ENCODE assay signal across 11 cellular contexts in genomic region chr2:113200236-113200635, GRCh38. TPM values are rescaled to one million over a fixed set of nuclear protein-coding genes. Genes with fewer than 3 reads are reported as not detected.
DNase-seq lines count a peak whose midpoint lies in the region; ATAC-seq and TF ChIP-seq lines count a peak whose summit lies in the region.
"Had no signal": no experiment of that assay in that cellular context is flagged by ENCODE, and none has a peak within 500 bp of the region (broad histone marks: within the 10 kb centered on the region; RNA-seq: fewer than 3 reads in every experiment).

No MANE protein-coding gene starts in this region.

- H3K27me3 Mint-ChIP-seq in neural progenitor cell (ENCODE audit: insufficient read depth, low read depth): peaks cover 16% of the 10 kb centered on the region
- H3K27me3 Mint-ChIP-seq: activated CD4-positive, alpha-beta memory T cell treated with anti-CD3 and anti-CD28 coated beads, Interleukin-2, amount 10 ng/mL, durations not matched to agents 7 days and 5 days had no signal

- H2AFZ ChIP-seq in Loucy (ENCODE audit: low read length) (no peak overlapping the region), mammary epithelial cell (ENCODE audit: low read depth, low read length) (no peak overlapping the region), neural progenitor cell (replicated peaks) (no peak overlapping the region)

- H3K79me2 ChIP-seq in Loucy (ENCODE audit: insufficient read depth, low read length) (no peaks in the 10 kb centered on the region), mammary epithelial cell (ENCODE audit: insufficient read depth, low read length) (peaks cover 26% of the 10 kb centered on the region), neural progenitor cell (ENCODE audit: low read depth) (no peaks in the 10 kb centered on the region)

- no peaks in the 10 kb centered on the region for H3F3A ChIP-seq in Loucy (ENCODE audit: low read depth)
- H3F3A ChIP-seq in neural progenitor cell (ENCODE audit: low read depth): no peaks in the 10 kb centered on the region

- intact Hi-C loops in mammary epithelial cell (cut with micrococcal nuclease): loop anchor here (5.0 kb wide), 1 partner anchor 192 kb away; no protein-coding TSS in a partner anchor

- peak overlapping the region; percentile 53 for H3K27ac ChIP-seq in mammary epithelial cell (ENCODE audit: insufficient read depth, low read depth, low read length)
- H3K27ac ChIP-seq in neural progenitor cell: no peak overlapping the region
- H3K27ac ChIP-seq in gastroesophageal sphincter: no peak overlapping the region

- H3K4me2 ChIP-seq in Loucy (ENCODE audit: low read depth, low read length, poor library complexity, severe bottlenecking): no peak overlapping the region
- peak overlapping the region; percentile 1 for H3K4me2 ChIP-seq in mammary epithelial cell (ENCODE audit: insufficient read depth, low read depth, low read length)
- H3K4me2 ChIP-seq in neural progenitor cell: no peak overlapping the region

- in situ Hi-C loops in mammary epithelial cell (cut with MboI; ENCODE audit: low sequenced_read_pairs in 2 of 2): loop anchor here in 1 of 2 donors (5.0 kb wide), 1 partner anchor 172 kb away; no protein-coding TSS in a partner anchor

- H3K4me1 Mint-ChIP-seq in neural progenitor cell: peaks cover 26% of the 10 kb centered on the region

- no peak for TF ChIP-seq EP300 in gastroesophageal sphincter (IDR thresholded peaks at IDR 0.05)

- H4K20me1 ChIP-seq in Loucy (ENCODE audit: insufficient read depth, low read length, poor library complexity, severe bottlenecking): no peaks in the 10 kb centered on the region
- H4K20me1 ChIP-seq in mammary epithelial cell (ENCODE audit: insufficient read depth, low read length): no peaks in the 10 kb centered on the region
- no peaks in the 10 kb centered on the region for H4K20me1 ChIP-seq in neural progenitor cell (ENCODE audit: low read depth)

- no peak for TF ChIP-seq POLR2A in gastroesophageal sphincter (IDR thresholded peaks at IDR 0.05)

- no peaks in the 10 kb centered on the region for H3K9me2 ChIP-seq in Loucy (replicated peaks; ENCODE audit: low read depth, low read length)

- H3K4me3 Mint-ChIP-seq in neural progenitor cell: peak overlapping the region; percentile 63
- H3K4me3 Mint-ChIP-seq: activated CD4-positive, alpha-beta memory T cell treated with anti-CD3 and anti-CD28 coated beads, Interleukin-2, amount 10 ng/mL, durations not matched to agents 7 days and 5 days had no signal

- dilution Hi-C loops in mammary epithelial cell (cut with HindIII; ENCODE audit: low sequenced_read_pairs): loop anchor here (5.0 kb wide), 1 partner anchor 63 kb away; no protein-coding TSS in a partner anchor

- H3K27ac Mint-ChIP-seq in neural progenitor cell: no peak overlapping the region
- H3K27ac Mint-ChIP-seq: activated CD4-positive, alpha-beta memory T cell treated with anti-CD3 and anti-CD28 coated beads, Interleukin-2, amount 10 ng/mL, durations not matched to agents 7 days and 5 days had no signal

- no peak overlapping the region for H3K9ac ChIP-seq in Loucy (ENCODE audit: low read depth, low read length, poor library complexity, severe bottlenecking)
- H3K9ac ChIP-seq in mammary epithelial cell (ENCODE audit: insufficient read depth, low read length): peak overlapping the region; percentile 27
- no peak overlapping the region for H3K9ac ChIP-seq in neural progenitor cell

- TF ChIP-seq CTCF in Loucy (conservative IDR thresholded peaks at IDR 0.05; ENCODE audit: low read length): peak; percentile 43
- no peak for TF ChIP-seq CTCF in mammary epithelial cell (conservative IDR thresholded peaks at IDR 0.05 in 1 of 2, IDR thresholded peaks at IDR 0.05 in 1 of 2; ENCODE audit: extremely low read depth in 1 of 2, insufficient read depth in 1 of 2, low read depth in 1 of 2, low read length in 2 of 2)
- peak; percentile 17 for TF ChIP-seq CTCF in neural progenitor cell (IDR thresholded peaks at IDR 0.05)
- TF ChIP-seq CTCF in gastroesophageal sphincter (IDR thresholded peaks at IDR 0.05): no peak

- DNase-seq in D341Med (ENCODE audit: low spot score) (peak; percentile 53), mammary epithelial cell (no peak), neural progenitor cell (ENCODE audit: low spot score) (peak; percentile 17), putamen (ENCODE audit: low spot score) (no peak), foreskin melanocyte (no peak), NK-92 (lab: John Stamatoyannopoulos, UW; ENCODE audit: unreplicated experiment) (no peak)
- DNase-seq: activated CD4-positive, alpha-beta memory T cell treated with anti-CD3 and anti-CD28 coated beads, Interleukin-2, amount 10 ng/mL, durations not matched to agents 7 days and 5 days; left cardiac atrium; NCI-H187 treated with DMSO at 0.1 percent for 48 hours had no signal

- H3K36me3 Mint-ChIP-seq in neural progenitor cell: no peaks in the 10 kb centered on the region

- ATAC-seq in gastroesophageal sphincter: no peak
- ATAC-seq: left cardiac atrium had no signal

- H3K27me3 ChIP-seq in Loucy (ENCODE audit: insufficient read depth, low read length, poor library complexity, severe bottlenecking) (no peaks in the 10 kb centered on the region), mammary epithelial cell (ENCODE audit: insufficient read depth, low read length) (no peaks in the 10 kb centered on the region), neural progenitor cell (peaks cover 37% of the 10 kb centered on the region), gastroesophageal sphincter (no peaks in the 10 kb centered on the region)

- no TSS peak for BruUV-seq in mammary epithelial cell (replicated peaks; lab: Mats Ljungman, UMichigan)

- no peaks in the 10 kb centered on the region for H3K9me3 Mint-ChIP-seq in neural progenitor cell
- H3K9me3 Mint-ChIP-seq: activated CD4-positive, alpha-beta memory T cell treated with anti-CD3 and anti-CD28 coated beads, Interleukin-2, amount 10 ng/mL, durations not matched to agents 7 days and 5 days had no signal

- H3K9me3 ChIP-seq in Loucy (ENCODE audit: insufficient read depth, low read depth, low read length) (no peaks in the 10 kb centered on the region), mammary epithelial cell (replicated peaks; ENCODE audit: insufficient read depth, low read length) (no peaks in the 10 kb centered on the region), neural progenitor cell (ENCODE audit: low read depth) (no peaks in the 10 kb centered on the region), gastroesophageal sphincter (no peaks in the 10 kb centered on the region)

- no peak overlapping the region for H3K4me3 ChIP-seq in Loucy (ENCODE audit: low read length, poor library complexity, severe bottlenecking)
- H3K4me3 ChIP-seq in mammary epithelial cell (replicated peaks in 1 of 3; ENCODE audit: insufficient read depth in 1 of 3, low read depth in 2 of 3, low read length in 3 of 3): peak overlapping the region in 1 of 3 experiments; percentile 2
- no peak overlapping the region for H3K4me3 ChIP-seq in neural progenitor cell
- H3K4me3 ChIP-seq in gastroesophageal sphincter: no peak overlapping the region

- CTCF ChIA-PET in mammary epithelial cell (lab: Charles Lee; ENCODE audit: low non-redundant PET): interaction anchor here (1.4 kb wide), 1 partner anchor 62 kb away, joined by 5 read pairs; no protein-coding TSS in a partner anchor

- WGBS in mammary epithelial cell (ENCODE audit: low coverage, missing lambda C conversion rate): 100% methylated on average over 4 of the region's 4 CpGs
- WGBS in gastroesophageal sphincter (ENCODE audit: low coverage in 1 of 2), 2 donors: 91% methylated on average over 4 of the region's 4 CpGs; no CpG with 5 or more reads in 1 of the 2 donors

- H3K4me1 ChIP-seq in Loucy (ENCODE audit: insufficient read depth, low read length, poor library complexity, severe bottlenecking) (no peaks in the 10 kb centered on the region), mammary epithelial cell (ENCODE audit: insufficient read depth, low read length) (peaks cover 39% of the 10 kb centered on the region), neural progenitor cell (peaks cover 4% of the 10 kb centered on the region), gastroesophageal sphincter (peaks cover 0 to 22% (median 5%) of the 10 kb centered on the region in 3 donors)

- peaks cover 72% of the 10 kb centered on the region; the same call in 1 of the 2 replicates for H3K36me3 ChIP-seq in Loucy (ENCODE audit: insufficient read depth, low read length)
- H3K36me3 ChIP-seq in mammary epithelial cell (ENCODE audit: insufficient read depth, low read length): no peaks in the 10 kb centered on the region
- H3K36me3 ChIP-seq in neural progenitor cell: no peaks in the 10 kb centered on the region
- no peaks in the 10 kb centered on the region for H3K36me3 ChIP-seq in gastroesophageal sphincter

RNA-seq across cellular contexts. Expression of gene PSD4, which starts 26.5 kb away (rescaled TPM):
- total RNA-seq in mammary epithelial cell (10 to 100 TPM; 23.8 to 28.6 TPM), neural progenitor cell (ENCODE audit: low replicate concordance) (0.02 and 0.87 TPM in 2 replicates), gastroesophageal sphincter (1 to 10 TPM; 3.0 to 4.4 (median 3.6) TPM)
- 12.8 TPM for polyA plus RNA-seq in mammary epithelial cell
- polyA minus RNA-seq in mammary epithelial cell: 33.5 TPM

Comparison
In these comparisons a context has a peak if more than half of its experiments do, and no peak if none do; other contexts are left out.
1. DNase-seq: peak in D341Med (single experiment) and neural progenitor cell (single experiment); none in mammary epithelial cell (single experiment), putamen (single experiment), foreskin melanocyte (single experiment) and NK-92 (single experiment).
2. CTCF ChIP-seq: peak in Loucy (single experiment) and neural progenitor cell (single experiment); none in mammary epithelial cell (0 of 2) and gastroesophageal sphincter (0 of 4).
3. RNA of gene PSD4, which starts 26.5 kb away (total RNA-seq): 23.8 to 28.6 TPM in mammary epithelial cell; 3.0 to 4.4 TPM in gastroesophageal sphincter and 0.02 to 0.87 TPM in neural progenitor cell; every median in the first group is over 4 times any median in the second.